Comparison of ENCODE assay signal across 8 cellular contexts in genomic region chr16:50259334-50260205, GRCh38. TPM values are rescaled to one million over a fixed set of nuclear protein-coding genes. Genes with fewer than 3 reads are reported as not detected.
A peak's percentile ranks its signal among the peaks of the same experiment; 100 is the strongest.
DNase-seq lines count a peak whose midpoint lies in the region; ATAC-seq and TF ChIP-seq lines count a peak whose summit lies in the region.

No MANE protein-coding gene starts in this region.

- peaks cover 3% of the 10 kb centered on the region for H3K9me3 Mint-ChIP-seq in stimulated activated memory B cell treated with anti-CD40 and anti-IgM and Interleukin-4, amounts not matched to agents 10 μg/mL and 1 μg/mL and 100 μg/mL, for 72 hours

- H3K27me3 ChIP-seq in SJCRH30 (no peaks in the 10 kb centered on the region), right atrium auricular region (no peaks in the 10 kb centered on the region)

- H3K9me3 ChIP-seq in SJCRH30 (replicated peaks) (no peaks in the 10 kb centered on the region), right atrium auricular region (no peaks in the 10 kb centered on the region)

- H3K4me3 ChIP-seq in SJCRH30 (peak overlapping the region; percentile 18), right atrium auricular region (no peak overlapping the region)

- ATAC-seq in stimulated activated memory B cell treated with anti-CD40 and anti-IgM and Interleukin-4, amounts not matched to agents 10 μg/mL and 1 μg/mL and 100 μg/mL, for 72 hours: no peak
- ATAC-seq in GM21526 (IDR thresholded peaks at IDR 0.05; ENCODE audit: low FRiP score, unreplicated experiment) (no peak), HG03460 (IDR thresholded peaks at IDR 0.05; ENCODE audit: unreplicated experiment) (no peak), GM18907 (IDR thresholded peaks at IDR 0.05; ENCODE audit: unreplicated experiment) (no peak)

- peak; percentile 98 to 99 for DNase-seq in SJCRH30
- DNase-seq in right atrium auricular region (ENCODE audit: low spot score): peak; percentile 82
- DNase-seq in activated naive CD4-positive, alpha-beta T cell (lab: John Stamatoyannopoulos, UW): no peak

- no peak for TF ChIP-seq CTCF in right atrium auricular region (IDR thresholded peaks at IDR 0.05)

- H3K36me3 ChIP-seq in SJCRH30: no peaks in the 10 kb centered on the region
- H3K36me3 ChIP-seq in right atrium auricular region: no peaks in the 10 kb centered on the region

- peak overlapping the region; percentile 91 for H3K27ac ChIP-seq in SJCRH30
- H3K27ac ChIP-seq in right atrium auricular region: peak overlapping the region; percentile 46 to 53

- H3K27ac Mint-ChIP-seq in stimulated activated memory B cell treated with anti-CD40 and anti-IgM and Interleukin-4, amounts not matched to agents 10 μg/mL and 1 μg/mL and 100 μg/mL, for 72 hours: peak overlapping the region; percentile 41

- H3K4me1 ChIP-seq in SJCRH30: peaks cover 25% of the 10 kb centered on the region
- H3K4me1 ChIP-seq in right atrium auricular region: peaks cover 0 to 14% of the 10 kb centered on the region in 2 donors

- no peak for TF ChIP-seq RAD21 in Ishikawa (IDR thresholded peaks at IDR 0.05; ENCODE audit: low read depth)

- TF ChIP-seq EP300 in Ishikawa (IDR thresholded peaks at IDR 0.05; ENCODE audit: borderline replicate concordance): no peak

- H3K4me3 Mint-ChIP-seq in stimulated activated memory B cell treated with anti-CD40 and anti-IgM and Interleukin-4, amounts not matched to agents 10 μg/mL and 1 μg/mL and 100 μg/mL, for 72 hours: no peak overlapping the region

- H3K36me3 Mint-ChIP-seq in stimulated activated memory B cell treated with anti-CD40 and anti-IgM and Interleukin-4, amounts not matched to agents 10 μg/mL and 1 μg/mL and 100 μg/mL, for 72 hours: peaks cover 4% of the 10 kb centered on the region

- H3K27me3 Mint-ChIP-seq in stimulated activated memory B cell treated with anti-CD40 and anti-IgM and Interleukin-4, amounts not matched to agents 10 μg/mL and 1 μg/mL and 100 μg/mL, for 72 hours: peaks cover 15% of the 10 kb centered on the region

- H3K4me1 Mint-ChIP-seq in stimulated activated memory B cell treated with anti-CD40 and anti-IgM and Interleukin-4, amounts not matched to agents 10 μg/mL and 1 μg/mL and 100 μg/mL, for 72 hours: peaks cover 24% of the 10 kb centered on the region

TF ChIP-seq in Ishikawa, 13 proteins besides CTCF, POLR2A, EP300 and RAD21:
- TF ChIP-seq NFIC (IDR thresholded peaks at IDR 0.05): peak; percentile 38; the same call in 1 of the 2 replicates
- TF ChIP-seq FOXM1 (IDR thresholded peaks at IDR 0.05; ENCODE audit: borderline replicate concordance, low read depth): no peak

RNA-seq across cellular contexts. Expression of gene ADCY7, which starts 6.8 kb away (rescaled TPM):
- total RNA-seq in SJCRH30 (2014; rRNA removed; shearing (Covaris generic)): 26.2 and 27.1 TPM in 2 replicates
- total RNA-seq in right atrium auricular region: 10 to 100 TPM in 1 of 2 donors, 1 to 10 TPM in 1; 8.5 to 17.1 TPM

Comparison
In these comparisons a context has a peak if more than half of its experiments do, and no peak if none do; other contexts are left out.
1. DNase-seq: peak in SJCRH30 (2 of 2) and right atrium auricular region (single experiment); none in activated naive CD4-positive, alpha-beta T cell (0 of 4).